Comparison of ENCODE assay signal across 11 cellular contexts in the genomic region with DNA sequence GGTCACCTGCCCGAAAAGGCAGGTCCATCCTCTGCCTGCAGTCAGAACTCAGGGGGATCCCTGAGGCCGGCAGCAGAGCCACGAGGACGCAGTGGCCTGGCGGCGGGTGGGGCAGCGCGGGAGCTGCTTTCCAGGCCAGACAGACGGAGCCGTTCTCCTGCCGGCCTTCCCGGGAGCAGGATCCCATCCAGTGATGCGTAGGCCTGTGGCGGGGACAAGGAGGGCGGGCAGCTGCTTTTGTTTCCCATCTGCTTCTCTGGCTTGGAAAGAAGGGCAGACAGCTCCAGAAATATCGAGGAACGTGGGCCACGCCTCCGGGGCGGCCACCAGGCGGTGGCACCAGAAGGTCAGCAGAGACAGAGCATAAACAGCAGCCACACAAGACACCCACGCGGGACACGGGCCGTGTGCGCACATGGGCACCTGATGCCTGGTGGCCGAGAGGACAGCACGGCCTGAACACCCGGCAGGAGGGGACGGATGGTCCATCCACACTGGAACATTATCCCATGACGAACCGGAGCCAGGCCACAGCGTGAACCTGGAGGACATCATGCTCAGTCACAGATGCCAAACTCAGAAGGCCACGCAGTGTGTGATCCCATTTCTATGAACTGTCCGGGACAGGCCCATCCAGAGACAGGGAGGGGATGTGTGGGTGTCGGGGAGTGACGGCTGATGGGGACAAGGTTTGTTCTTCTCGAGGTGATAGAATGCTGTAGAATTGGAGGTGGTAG. TPM values are rescaled to one million over a fixed set of nuclear protein-coding genes. Genes with fewer than 3 reads are reported as not detected.
A peak's percentile ranks its signal among the peaks of the same experiment; 100 is the strongest.
DNase-seq lines count a peak whose midpoint lies in the region; ATAC-seq and TF ChIP-seq lines count a peak whose summit lies in the region.
"Had no signal": no experiment of that assay in that cellular context is flagged by ENCODE, and none has a peak within 500 bp of the region (broad histone marks: within the 10 kb centered on the region; RNA-seq: fewer than 3 reads in every experiment).

No MANE protein-coding gene starts in this region.

- no peak overlapping the region for H3K27ac Mint-ChIP-seq in GM23338
- H3K27ac Mint-ChIP-seq in mesothelial cell of epicardium = peak overlapping the region; percentile 39
- H3K27ac Mint-ChIP-seq in CD8-positive, alpha-beta memory T cell = peak overlapping the region in 3 of 8 donors; percentile 12 to 52 (median 32)

- H3K4me1 Mint-ChIP-seq in GM23338 = peaks cover 18% of the 10 kb centered on the region; the same call in 2 of the 3 replicates
- peaks cover 21% of the 10 kb centered on the region for H3K4me1 Mint-ChIP-seq in mesothelial cell of epicardium
- H3K4me1 Mint-ChIP-seq in CD8-positive, alpha-beta memory T cell = peaks cover 21 to 35% (median 25%) of the 10 kb centered on the region in 3 donors

- H3K4me1 ChIP-seq in GM23338 (ENCODE audit: insufficient read depth) = peaks cover 19% of the 10 kb centered on the region
- peaks cover 31% of the 10 kb centered on the region for H3K4me1 ChIP-seq in CD8-positive, alpha-beta memory T cell (ENCODE audit: insufficient read depth, low read length)

- H2AFZ ChIP-seq in GM23338 = peak overlapping the region; percentile 81; the same call in 1 of the 2 replicates
- H2AFZ ChIP-seq: parathyroid adenoma had no signal

- H3K9me3 Mint-ChIP-seq in GM23338 = no peaks in the 10 kb centered on the region
- H3K9me3 Mint-ChIP-seq in mesothelial cell of epicardium = no peaks in the 10 kb centered on the region
- H3K9me3 Mint-ChIP-seq in CD8-positive, alpha-beta memory T cell = no peaks in the 10 kb centered on the region

- DNase-seq in GM23338 (ENCODE audit: low spot score) (no peak), coronary artery (ENCODE audit: low spot score) (peak; percentile 87), mesothelial cell of epicardium (ENCODE audit: low spot score in 2 of 2, unreplicated experiment in 2 of 2) (no peak), substantia nigra (lab: John Stamatoyannopoulos, UW) (peak in 27 of 49 donors; percentile 13 to 90 (median 45)), NCI-H748 treated with DMSO at 0.1 percent for 48 hours (lab: John Stamatoyannopoulos, UW) (no peak), NCI-H526 (lab: John Stamatoyannopoulos, UW) (no peak), HCEC 1CT (no peak)
- no peak for DNase-seq in CD8-positive, alpha-beta memory T cell
- DNase-seq: MG63, RPMI8226 had no signal

- CTCF ChIA-PET in CD8-positive, alpha-beta memory T cell (lab: Charles Lee) = no interaction called here

- H3F3A ChIP-seq in GM23338 (replicated peaks; ENCODE audit: low read depth) = peaks cover 13% of the 10 kb centered on the region; the same call in 1 of the 2 replicates

- no peaks in the 10 kb centered on the region for H3K36me3 ChIP-seq in GM23338 (ENCODE audit: insufficient read depth)
- H3K36me3 ChIP-seq in CD8-positive, alpha-beta memory T cell (ENCODE audit: insufficient read depth, low read length) = no peaks in the 10 kb centered on the region
- H3K36me3 ChIP-seq: MG63 had no signal

- H3K27me3 ChIP-seq in GM23338 (ENCODE audit: insufficient read depth) = no peaks in the 10 kb centered on the region
- no peaks in the 10 kb centered on the region for H3K27me3 ChIP-seq in CD8-positive, alpha-beta memory T cell (ENCODE audit: insufficient read depth, low read length, poor library complexity, severe bottlenecking)
- H3K27me3 ChIP-seq: MG63 had no signal

- POLR2A ChIA-PET in CD8-positive, alpha-beta memory T cell (lab: Charles Lee) = no interaction called here

- TF ChIP-seq CTCF in GM23338 (conservative IDR thresholded peaks at IDR 0.05; ENCODE audit: low read depth in 2 of 2) (no peak), coronary artery (IDR thresholded peaks at IDR 0.05) (no peak), mesothelial cell of epicardium (IDR thresholded peaks at IDR 0.05; ENCODE audit: unreplicated experiment) (no peak)

- no peaks in the 10 kb centered on the region for H3K79me2 ChIP-seq in GM23338 (replicated peaks; ENCODE audit: insufficient read depth)
- H3K79me2 ChIP-seq: parathyroid adenoma had no signal

- no peaks in the 10 kb centered on the region for H3K9me3 ChIP-seq in CD8-positive, alpha-beta memory T cell (ENCODE audit: low read length)
- H3K9me3 ChIP-seq: MG63 had no signal

- H3K9me2 ChIP-seq in GM23338 (ENCODE audit: insufficient read depth) = no peaks in the 10 kb centered on the region

- H3K4me3 Mint-ChIP-seq in GM23338 = no peak overlapping the region
- H3K4me3 Mint-ChIP-seq in mesothelial cell of epicardium = no peak overlapping the region
- no peak overlapping the region for H3K4me3 Mint-ChIP-seq in CD8-positive, alpha-beta memory T cell

- no peak overlapping the region for H3K4me3 ChIP-seq in GM23338
- peak overlapping the region; percentile 49 for H3K4me3 ChIP-seq in coronary artery
- no peak overlapping the region for H3K4me3 ChIP-seq in CD8-positive, alpha-beta memory T cell (ENCODE audit: low read length)
- H3K4me3 ChIP-seq: MG63 had no signal

- peaks cover 13% of the 10 kb centered on the region for H3K27me3 Mint-ChIP-seq in GM23338 (ENCODE audit: insufficient read depth, low read depth, poor library complexity)
- H3K27me3 Mint-ChIP-seq in mesothelial cell of epicardium (ENCODE audit: low read depth) = no peaks in the 10 kb centered on the region
- no peaks in the 10 kb centered on the region for H3K27me3 Mint-ChIP-seq in CD8-positive, alpha-beta memory T cell

- ATAC-seq in GM23338 = no peak

- H3K36me3 Mint-ChIP-seq in GM23338 (ENCODE audit: low read depth) = no peaks in the 10 kb centered on the region; the same call in 2 of the 3 replicates
- H3K36me3 Mint-ChIP-seq in mesothelial cell of epicardium = no peaks in the 10 kb centered on the region
- H3K36me3 Mint-ChIP-seq in CD8-positive, alpha-beta memory T cell = peaks cover 0 to 9% (median 0%) of the 10 kb centered on the region in 3 donors

- no peak overlapping the region for H3K4me2 ChIP-seq in GM23338

- no peaks in the 10 kb centered on the region for H4K20me1 ChIP-seq in GM23338 (replicated peaks; ENCODE audit: insufficient read depth)

- H3K27ac ChIP-seq in GM23338 (ENCODE audit: low read depth) (no peak overlapping the region; the same call in 1 of the 2 replicates), coronary artery (peak overlapping the region; percentile 87 to 92), substantia nigra (ENCODE audit: low read depth, low read length, poor library complexity, severe bottlenecking) (peak overlapping the region; percentile 77)
- H3K27ac ChIP-seq in CD8-positive, alpha-beta memory T cell (ENCODE audit: low read depth, low read length) = no peak overlapping the region
- H3K27ac ChIP-seq: parathyroid adenoma had no signal

TF ChIP-seq in GM23338, 12 proteins besides CTCF, POLR2A, EP300 and RAD21 (continues in another document):
- TF ChIP-seq ZNF114 (CRISPR knock-in tag; IDR thresholded peaks at IDR 0.05) = no peak
- no peak for TF ChIP-seq EZH2 (IDR thresholded peaks at IDR 0.05; ENCODE audit: low read depth, unreplicated experiment)
- no peak for TF ChIP-seq JUNB (IDR thresholded peaks at IDR 0.05; ENCODE audit: unreplicated experiment)
- TF ChIP-seq NANOG (IDR thresholded peaks at IDR 0.05; ENCODE audit: borderline replicate concordance) = no peak
- TF ChIP-seq, protein P1, sequence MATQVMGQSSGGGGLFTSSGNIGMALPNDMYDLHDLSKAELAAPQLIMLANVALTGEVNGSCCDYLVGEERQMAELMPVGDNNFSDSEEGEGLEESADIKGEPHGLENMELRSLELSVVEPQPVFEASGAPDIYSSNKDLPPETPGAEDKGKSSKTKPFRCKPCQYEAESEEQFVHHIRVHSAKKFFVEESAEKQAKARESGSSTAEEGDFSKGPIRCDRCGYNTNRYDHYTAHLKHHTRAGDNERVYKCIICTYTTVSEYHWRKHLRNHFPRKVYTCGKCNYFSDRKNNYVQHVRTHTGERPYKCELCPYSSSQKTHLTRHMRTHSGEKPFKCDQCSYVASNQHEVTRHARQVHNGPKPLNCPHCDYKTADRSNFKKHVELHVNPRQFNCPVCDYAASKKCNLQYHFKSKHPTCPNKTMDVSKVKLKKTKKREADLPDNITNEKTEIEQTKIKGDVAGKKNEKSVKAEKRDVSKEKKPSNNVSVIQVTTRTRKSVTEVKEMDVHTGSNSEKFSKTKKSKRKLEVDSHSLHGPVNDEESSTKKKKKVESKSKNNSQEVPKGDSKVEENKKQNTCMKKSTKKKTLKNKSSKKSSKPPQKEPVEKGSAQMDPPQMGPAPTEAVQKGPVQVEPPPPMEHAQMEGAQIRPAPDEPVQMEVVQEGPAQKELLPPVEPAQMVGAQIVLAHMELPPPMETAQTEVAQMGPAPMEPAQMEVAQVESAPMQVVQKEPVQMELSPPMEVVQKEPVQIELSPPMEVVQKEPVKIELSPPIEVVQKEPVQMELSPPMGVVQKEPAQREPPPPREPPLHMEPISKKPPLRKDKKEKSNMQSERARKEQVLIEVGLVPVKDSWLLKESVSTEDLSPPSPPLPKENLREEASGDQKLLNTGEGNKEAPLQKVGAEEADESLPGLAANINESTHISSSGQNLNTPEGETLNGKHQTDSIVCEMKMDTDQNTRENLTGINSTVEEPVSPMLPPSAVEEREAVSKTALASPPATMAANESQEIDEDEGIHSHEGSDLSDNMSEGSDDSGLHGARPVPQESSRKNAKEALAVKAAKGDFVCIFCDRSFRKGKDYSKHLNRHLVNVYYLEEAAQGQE (IDR thresholded peaks at IDR 0.05; ENCODE audit: unreplicated experiment) = no peak

RNA-seq across cellular contexts. Expression of a gene that starts 13.9 kb away (rescaled TPM):
- 123 and 159 TPM in 2 replicates for total RNA-seq in GM23338 (2014; rRNA removed; shearing (Covaris generic))
- 71.0 and 106 TPM in 2 replicates for polyA plus RNA-seq in GM23338 (2016; fragmentation: Nextera tagmentation; extraction: Ambion mirVana)
- total RNA-seq in mesothelial cell of epicardium = 92.6 to 97.1 TPM (median 95.9 TPM) in 3 replicates
- total RNA-seq in CD8-positive, alpha-beta memory T cell = 100 to 1,000 TPM; 137 to 147 TPM
- 50.8 TPM for polyA plus RNA-seq in CD8-positive, alpha-beta memory T cell

RNA-seq across cellular contexts. Expression of a gene that starts 31.2 kb away (rescaled TPM):
- 5.9 and 9.4 TPM in 2 replicates for total RNA-seq in GM23338 (2014; rRNA removed; shearing (Covaris generic))
- polyA plus RNA-seq in GM23338 (2016; fragmentation: Nextera tagmentation; extraction: Ambion mirVana) = 2.9 TPM in 2 replicates
- 33.0 to 34.7 TPM (median 34.1 TPM) in 3 replicates for total RNA-seq in mesothelial cell of epicardium
- total RNA-seq in CD8-positive, alpha-beta memory T cell = 100 to 1,000 TPM; 171 to 188 TPM
- polyA plus RNA-seq in CD8-positive, alpha-beta memory T cell = 106 TPM

RNA-seq across cellular contexts. Expression of a gene that starts 31.8 kb away (rescaled TPM):
- 2.2 and 2.6 TPM in 2 replicates for total RNA-seq in GM23338 (2014; rRNA removed; shearing (Covaris generic))
- polyA plus RNA-seq in GM23338 (2016; fragmentation: Nextera tagmentation; extraction: Ambion mirVana) = 0.57 and 0.82 TPM in 2 replicates
- total RNA-seq in mesothelial cell of epicardium = 11.0 to 14.4 TPM (median 13.8 TPM) in 3 replicates
- 1 to 10 TPM; 8.9 to 9.7 TPM for total RNA-seq in CD8-positive, alpha-beta memory T cell
- 0.58 TPM for polyA plus RNA-seq in CD8-positive, alpha-beta memory T cell

RNA-seq across cellular contexts. Expression of a gene that starts 49.4 kb away (rescaled TPM):
- 106 and 130 TPM in 2 replicates for total RNA-seq in GM23338 (2014; rRNA removed; shearing (Covaris generic))
- 23.8 and 27.2 TPM in 2 replicates for polyA plus RNA-seq in GM23338 (2016; fragmentation: Nextera tagmentation; extraction: Ambion mirVana)
- total RNA-seq in mesothelial cell of epicardium = 112 to 118 TPM (median 114 TPM) in 3 replicates
- 10 to 100 TPM; 18.6 to 22.5 TPM for total RNA-seq in CD8-positive, alpha-beta memory T cell
- 5.3 TPM for polyA plus RNA-seq in CD8-positive, alpha-beta memory T cell

Comparison
In these comparisons a context has a peak if more than half of its experiments do, and no peak if none do; other contexts are left out.
1. DNase-seq: peak in coronary artery (single experiment) and substantia nigra (27 of 49); none in GM23338 (single experiment), mesothelial cell of epicardium (0 of 2), NCI-H748 treated with DMSO at 0.1 percent for 48 hours (single experiment), CD8-positive, alpha-beta memory T cell (0 of 5), NCI-H526 (0 of 2) and HCEC 1CT (single experiment).
2. H3K27ac ChIP-seq: peak in coronary artery (2 of 2) and substantia nigra (single experiment); none in GM23338 (single experiment) and CD8-positive, alpha-beta memory T cell (single experiment).